1 cellular context compared by ENCODE assay signal in the genomic region with DNA sequence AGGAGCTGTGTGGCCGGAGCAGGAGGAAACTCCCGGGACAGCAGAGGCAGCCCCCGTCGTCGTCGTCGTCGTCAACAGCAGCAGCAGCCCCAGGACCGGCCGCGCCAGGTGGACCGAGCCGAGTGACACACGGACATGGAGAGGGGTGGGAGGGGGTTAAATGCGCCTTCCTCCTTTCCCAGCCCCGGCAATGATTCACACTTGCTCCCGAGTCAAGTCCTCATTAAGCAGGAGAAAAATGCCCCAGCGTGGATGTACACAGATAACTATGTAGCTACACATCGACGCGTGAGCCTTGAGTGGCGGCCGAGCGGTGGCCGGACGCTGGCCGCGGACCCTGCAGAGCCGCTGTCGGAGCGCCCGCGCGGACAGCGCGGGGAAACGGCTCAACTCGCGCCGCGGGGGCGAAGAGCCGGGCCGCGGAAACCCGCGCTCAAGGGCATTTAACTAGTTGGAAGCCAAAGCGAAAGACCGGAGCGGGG.
A peak's percentile ranks its signal among the peaks of the same experiment; 100 is the strongest.
TF ChIP-seq lines count a peak whose summit lies in the region.

No MANE protein-coding gene starts in this region.

TF ChIP-seq in HepG2, 621 proteins besides CTCF, POLR2A, EP300 and RAD21 (continued from another document and continues in another):
- TF ChIP-seq NR2F1 (CRISPR knock-in tag; IDR thresholded peaks at IDR 0.05) (no peak), ISL2 (CRISPR knock-in tag; IDR thresholded peaks at IDR 0.05) (no peak), ZFP90 (CRISPR knock-in tag; IDR thresholded peaks at IDR 0.05; ENCODE audit: borderline replicate concordance) (no peak), CBX2 (IDR thresholded peaks at IDR 0.05; ENCODE audit: low read depth, low read length) (no peak), CBX2 (CRISPR knock-in tag; IDR thresholded peaks at IDR 0.05; ENCODE audit: low read depth) (0 out of 2 replicates have a peak, but pooled peaks have one; percentile 41), ZSCAN9 (CRISPR knock-in tag; IDR thresholded peaks at IDR 0.05; ENCODE audit: borderline replicate concordance) (no peak), ZNF263 (CRISPR knock-in tag; IDR thresholded peaks at IDR 0.05) (no peak), MAFF (IDR thresholded peaks at IDR 0.05; ENCODE audit: low read depth, low read length) (no peak), ZNF468 (CRISPR knock-in tag; IDR thresholded peaks at IDR 0.05) (no peak), MED1 (CRISPR knock-in tag; IDR thresholded peaks at IDR 0.05) (no peak), STAT5B (CRISPR knock-in tag; IDR thresholded peaks at IDR 0.05) (no peak), ZNF737 (CRISPR knock-in tag; IDR thresholded peaks at IDR 0.05; ENCODE audit: borderline replicate concordance) (no peak), AGO2 (optimal IDR thresholded peaks at IDR 0.05; ENCODE audit: low read depth, low read length) (peak; percentile 63), TOE1 (CRISPR knock-in tag; IDR thresholded peaks at IDR 0.05) (no peak), ZNF230 (CRISPR knock-in tag; IDR thresholded peaks at IDR 0.05) (0 out of 2 replicates have a peak, but pooled peaks have one; percentile 28), PHF8 (CRISPR knock-in tag; IDR thresholded peaks at IDR 0.05) (no peak), ZNF3 (CRISPR knock-in tag; IDR thresholded peaks at IDR 0.05) (no peak), ZNF282 (IDR thresholded peaks at IDR 0.05; ENCODE audit: partially characterized antibody) (no peak), ZNF619 (CRISPR knock-in tag; IDR thresholded peaks at IDR 0.05) (no peak), REXO4 (CRISPR knock-in tag; IDR thresholded peaks at IDR 0.05; ENCODE audit: borderline replicate concordance) (no peak), ZC3H13 (CRISPR knock-in tag; IDR thresholded peaks at IDR 0.05) (peak; percentile 9; the same call in 1 of the 2 replicates), RFXAP (CRISPR knock-in tag; IDR thresholded peaks at IDR 0.05; ENCODE audit: borderline replicate concordance) (no peak), SAP130 (CRISPR knock-in tag; IDR thresholded peaks at IDR 0.05; ENCODE audit: low read depth) (peak; percentile 23; the same call in 1 of the 2 replicates), ZNF652 (CRISPR knock-in tag; IDR thresholded peaks at IDR 0.05; ENCODE audit: borderline replicate concordance, low read depth) (peak; percentile 75), ZNF501 (CRISPR knock-in tag; IDR thresholded peaks at IDR 0.05) (no peak), ZNF253 (CRISPR knock-in tag; IDR thresholded peaks at IDR 0.05; ENCODE audit: borderline replicate concordance) (no peak), KMT2A (CRISPR knock-in tag; IDR thresholded peaks at IDR 0.05) (peak; percentile 16; the same call in 1 of the 2 replicates), FOXA3 (CRISPR knock-in tag; IDR thresholded peaks at IDR 0.05) (0 out of 2 replicates have a peak, but pooled peaks have one; percentile 1), TCF7L2 (IDR thresholded peaks at IDR 0.05; ENCODE audit: low read depth, low read length) (no peak), TAF15 (IDR thresholded peaks at IDR 0.05; ENCODE audit: low read depth, low read length, poor library complexity, severe bottlenecking) (peak; percentile 2), ZNF563 (CRISPR knock-in tag; IDR thresholded peaks at IDR 0.05) (no peak; the same call in 1 of the 2 replicates), SUZ12 (IDR thresholded peaks at IDR 0.05; ENCODE audit: low read depth, low read length) (no peak), FOXP1 (IDR thresholded peaks at IDR 0.05) (no peak), FOXP1 (CRISPR knock-in tag; IDR thresholded peaks at IDR 0.05) (no peak), ZNF333 (CRISPR knock-in tag; IDR thresholded peaks at IDR 0.05; ENCODE audit: borderline replicate concordance) (0 out of 2 replicates have a peak, but pooled peaks have one; percentile 5), ZFP82 (CRISPR knock-in tag; IDR thresholded peaks at IDR 0.05; ENCODE audit: borderline replicate concordance) (peak; percentile 90; the same call in 1 of the 2 replicates), ZFP41 (CRISPR knock-in tag; IDR thresholded peaks at IDR 0.05; ENCODE audit: borderline replicate concordance) (no peak), ZFAT (CRISPR knock-in tag; conservative IDR thresholded peaks at IDR 0.05) (no peak), ZFX (CRISPR knock-in tag; IDR thresholded peaks at IDR 0.05; ENCODE audit: low read depth) (no peak), ZNF674 (CRISPR knock-in tag; IDR thresholded peaks at IDR 0.05; ENCODE audit: low read depth) (no peak), HOXA7 (CRISPR knock-in tag; IDR thresholded peaks at IDR 0.05) (no peak), HNRNPLL (IDR thresholded peaks at IDR 0.05; ENCODE audit: low read depth, low read length, poor library complexity, severe bottlenecking) (peak; percentile 79), PHF20 (CRISPR knock-in tag; IDR thresholded peaks at IDR 0.05) (no peak), FOXC1 (CRISPR knock-in tag; IDR thresholded peaks at IDR 0.05; ENCODE audit: borderline replicate concordance) (0 out of 2 replicates have a peak, but pooled peaks have one; percentile 11), ZNF678 (CRISPR knock-in tag; IDR thresholded peaks at IDR 0.05) (0 out of 2 replicates have a peak, but pooled peaks have one; percentile 35), ZNF543 (CRISPR knock-in tag; IDR thresholded peaks at IDR 0.05) (0 out of 2 replicates have a peak, but pooled peaks have one; percentile 47), ZNF816 (CRISPR knock-in tag; IDR thresholded peaks at IDR 0.05; ENCODE audit: borderline replicate concordance) (no peak), SIN3A (IDR thresholded peaks at IDR 0.05; ENCODE audit: borderline replicate concordance, low read depth, low read length) (0 out of 2 replicates have a peak, but pooled peaks have one; percentile 26), ZNF777 (CRISPR knock-in tag; IDR thresholded peaks at IDR 0.05) (peak; percentile 42; the same call in 1 of the 2 replicates), FIP1L1 (IDR thresholded peaks at IDR 0.05; ENCODE audit: borderline replicate concordance, insufficient read depth, low read depth, low read length) (no peak)
- TF ChIP-seq, protein P1, sequence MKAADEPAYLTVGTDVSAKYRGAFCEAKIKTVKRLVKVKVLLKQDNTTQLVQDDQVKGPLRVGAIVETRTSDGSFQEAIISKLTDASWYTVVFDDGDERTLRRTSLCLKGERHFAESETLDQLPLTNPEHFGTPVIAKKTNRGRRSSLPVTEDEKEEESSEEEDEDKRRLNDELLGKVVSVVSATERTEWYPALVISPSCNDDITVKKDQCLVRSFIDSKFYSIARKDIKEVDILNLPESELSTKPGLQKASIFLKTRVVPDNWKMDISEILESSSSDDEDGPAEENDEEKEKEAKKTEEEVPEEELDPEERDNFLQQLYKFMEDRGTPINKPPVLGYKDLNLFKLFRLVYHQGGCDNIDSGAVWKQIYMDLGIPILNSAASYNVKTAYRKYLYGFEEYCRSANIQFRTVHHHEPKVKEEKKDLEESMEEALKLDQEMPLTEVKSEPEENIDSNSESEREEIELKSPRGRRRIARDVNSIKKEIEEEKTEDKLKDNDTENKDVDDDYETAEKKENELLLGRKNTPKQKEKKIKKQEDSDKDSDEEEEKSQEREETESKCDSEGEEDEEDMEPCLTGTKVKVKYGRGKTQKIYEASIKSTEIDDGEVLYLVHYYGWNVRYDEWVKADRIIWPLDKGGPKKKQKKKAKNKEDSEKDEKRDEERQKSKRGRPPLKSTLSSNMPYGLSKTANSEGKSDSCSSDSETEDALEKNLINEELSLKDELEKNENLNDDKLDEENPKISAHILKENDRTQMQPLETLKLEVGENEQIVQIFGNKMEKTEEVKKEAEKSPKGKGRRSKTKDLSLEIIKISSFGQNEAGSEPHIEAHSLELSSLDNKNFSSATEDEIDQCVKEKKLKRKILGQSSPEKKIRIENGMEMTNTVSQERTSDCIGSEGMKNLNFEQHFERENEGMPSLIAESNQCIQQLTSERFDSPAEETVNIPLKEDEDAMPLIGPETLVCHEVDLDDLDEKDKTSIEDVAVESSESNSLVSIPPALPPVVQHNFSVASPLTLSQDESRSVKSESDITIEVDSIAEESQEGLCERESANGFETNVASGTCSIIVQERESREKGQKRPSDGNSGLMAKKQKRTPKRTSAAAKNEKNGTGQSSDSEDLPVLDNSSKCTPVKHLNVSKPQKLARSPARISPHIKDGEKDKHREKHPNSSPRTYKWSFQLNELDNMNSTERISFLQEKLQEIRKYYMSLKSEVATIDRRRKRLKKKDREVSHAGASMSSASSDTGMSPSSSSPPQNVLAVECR (CRISPR knock-in tag; IDR thresholded peaks at IDR 0.05; ENCODE audit: borderline replicate concordance), result no peak
- TF ChIP-seq, protein P2, sequence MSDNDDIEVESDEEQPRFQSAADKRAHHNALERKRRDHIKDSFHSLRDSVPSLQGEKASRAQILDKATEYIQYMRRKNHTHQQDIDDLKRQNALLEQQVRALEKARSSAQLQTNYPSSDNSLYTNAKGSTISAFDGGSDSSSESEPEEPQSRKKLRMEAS (IDR thresholded peaks at IDR 0.05), result 0 out of 2 replicates have a peak, but pooled peaks have one; percentile 27
- TF ChIP-seq, protein P3, sequence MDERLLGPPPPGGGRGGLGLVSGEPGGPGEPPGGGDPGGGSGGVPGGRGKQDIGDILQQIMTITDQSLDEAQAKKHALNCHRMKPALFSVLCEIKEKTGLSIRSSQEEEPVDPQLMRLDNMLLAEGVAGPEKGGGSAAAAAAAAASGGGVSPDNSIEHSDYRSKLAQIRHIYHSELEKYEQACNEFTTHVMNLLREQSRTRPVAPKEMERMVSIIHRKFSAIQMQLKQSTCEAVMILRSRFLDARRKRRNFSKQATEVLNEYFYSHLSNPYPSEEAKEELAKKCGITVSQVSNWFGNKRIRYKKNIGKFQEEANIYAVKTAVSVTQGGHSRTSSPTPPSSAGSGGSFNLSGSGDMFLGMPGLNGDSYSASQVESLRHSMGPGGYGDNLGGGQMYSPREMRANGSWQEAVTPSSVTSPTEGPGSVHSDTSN (CRISPR knock-in tag; IDR thresholded peaks at IDR 0.05), result no peak
- TF ChIP-seq, protein P4, sequence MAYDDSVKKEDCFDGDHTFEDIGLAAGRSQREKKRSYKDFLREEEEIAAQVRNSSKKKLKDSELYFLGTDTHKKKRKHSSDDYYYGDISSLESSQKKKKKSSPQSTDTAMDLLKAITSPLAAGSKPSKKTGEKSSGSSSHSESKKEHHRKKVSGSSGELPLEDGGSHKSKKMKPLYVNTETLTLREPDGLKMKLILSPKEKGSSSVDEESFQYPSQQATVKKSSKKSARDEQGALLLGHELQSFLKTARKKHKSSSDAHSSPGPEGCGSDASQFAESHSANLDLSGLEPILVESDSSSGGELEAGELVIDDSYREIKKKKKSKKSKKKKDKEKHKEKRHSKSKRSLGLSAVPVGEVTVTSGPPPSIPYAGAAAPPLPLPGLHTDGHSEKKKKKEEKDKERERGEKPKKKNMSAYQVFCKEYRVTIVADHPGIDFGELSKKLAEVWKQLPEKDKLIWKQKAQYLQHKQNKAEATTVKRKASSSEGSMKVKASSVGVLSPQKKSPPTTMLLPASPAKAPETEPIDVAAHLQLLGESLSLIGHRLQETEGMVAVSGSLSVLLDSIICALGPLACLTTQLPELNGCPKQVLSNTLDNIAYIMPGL (CRISPR knock-in tag; IDR thresholded peaks at IDR 0.05; ENCODE audit: borderline replicate concordance in 1 of 2, low read depth in 1 of 2), result peak in 1 of 2 experiments; percentile 60; a peak in 1 of 4 replicates
- TF ChIP-seq, protein P5, sequence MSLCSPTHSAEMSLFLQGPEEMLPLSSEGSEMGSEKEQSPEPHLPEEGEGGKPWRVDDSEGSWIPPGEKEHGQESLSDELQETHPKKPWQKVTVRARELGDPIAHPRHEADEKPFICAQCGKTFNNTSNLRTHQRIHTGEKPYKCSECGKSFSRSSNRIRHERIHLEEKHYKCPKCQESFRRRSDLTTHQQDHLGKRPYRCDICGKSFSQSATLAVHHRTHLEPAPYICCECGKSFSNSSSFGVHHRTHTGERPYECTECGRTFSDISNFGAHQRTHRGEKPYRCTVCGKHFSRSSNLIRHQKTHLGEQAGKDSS (CRISPR knock-in tag; IDR thresholded peaks at IDR 0.05; ENCODE audit: borderline replicate concordance, low read depth), result no peak
- TF ChIP-seq, protein P6, sequence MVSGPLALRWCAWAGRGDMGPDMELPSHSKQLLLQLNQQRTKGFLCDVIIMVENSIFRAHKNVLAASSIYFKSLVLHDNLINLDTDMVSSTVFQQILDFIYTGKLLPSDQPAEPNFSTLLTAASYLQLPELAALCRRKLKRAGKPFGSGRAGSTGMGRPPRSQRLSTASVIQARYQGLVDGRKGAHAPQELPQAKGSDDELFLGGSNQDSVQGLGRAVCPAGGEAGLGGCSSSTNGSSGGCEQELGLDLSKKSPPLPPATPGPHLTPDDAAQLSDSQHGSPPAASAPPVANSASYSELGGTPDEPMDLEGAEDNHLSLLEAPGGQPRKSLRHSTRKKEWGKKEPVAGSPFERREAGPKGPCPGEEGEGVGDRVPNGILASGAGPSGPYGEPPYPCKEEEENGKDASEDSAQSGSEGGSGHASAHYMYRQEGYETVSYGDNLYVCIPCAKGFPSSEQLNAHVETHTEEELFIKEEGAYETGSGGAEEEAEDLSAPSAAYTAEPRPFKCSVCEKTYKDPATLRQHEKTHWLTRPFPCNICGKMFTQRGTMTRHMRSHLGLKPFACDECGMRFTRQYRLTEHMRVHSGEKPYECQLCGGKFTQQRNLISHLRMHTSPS (CRISPR knock-in tag; IDR thresholded peaks at IDR 0.05; ENCODE audit: low read depth), result no peak
- TF ChIP-seq, protein P7, sequence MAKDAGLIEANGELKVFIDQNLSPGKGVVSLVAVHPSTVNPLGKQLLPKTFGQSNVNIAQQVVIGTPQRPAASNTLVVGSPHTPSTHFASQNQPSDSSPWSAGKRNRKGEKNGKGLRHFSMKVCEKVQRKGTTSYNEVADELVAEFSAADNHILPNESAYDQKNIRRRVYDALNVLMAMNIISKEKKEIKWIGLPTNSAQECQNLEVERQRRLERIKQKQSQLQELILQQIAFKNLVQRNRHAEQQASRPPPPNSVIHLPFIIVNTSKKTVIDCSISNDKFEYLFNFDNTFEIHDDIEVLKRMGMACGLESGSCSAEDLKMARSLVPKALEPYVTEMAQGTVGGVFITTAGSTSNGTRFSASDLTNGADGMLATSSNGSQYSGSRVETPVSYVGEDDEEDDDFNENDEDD (CRISPR knock-in tag; IDR thresholded peaks at IDR 0.05; ENCODE audit: borderline replicate concordance), result 0 out of 2 replicates have a peak, but pooled peaks have one; percentile 26
- TF ChIP-seq, protein P8, sequence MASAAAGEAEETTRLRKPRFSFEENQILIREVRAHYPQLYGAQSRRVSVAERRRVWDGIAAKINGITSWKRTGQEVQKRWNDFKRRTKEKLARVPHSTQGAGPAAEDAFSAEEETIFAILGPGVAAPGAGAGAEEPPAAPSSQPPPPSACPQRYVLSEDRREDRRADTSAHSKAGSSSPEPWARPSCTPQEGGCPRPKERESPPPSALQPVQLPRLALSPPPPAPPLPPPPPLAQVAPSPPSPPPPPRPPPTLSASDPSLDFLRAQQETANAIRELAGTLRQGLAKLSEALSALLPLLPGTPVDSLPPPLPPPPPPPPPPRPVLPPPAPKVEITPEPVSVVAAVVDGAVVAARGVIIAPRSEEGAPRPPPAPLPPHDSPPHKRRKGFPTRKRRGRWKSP (CRISPR knock-in tag; IDR thresholded peaks at IDR 0.05), result no peak
- TF ChIP-seq, protein P9, sequence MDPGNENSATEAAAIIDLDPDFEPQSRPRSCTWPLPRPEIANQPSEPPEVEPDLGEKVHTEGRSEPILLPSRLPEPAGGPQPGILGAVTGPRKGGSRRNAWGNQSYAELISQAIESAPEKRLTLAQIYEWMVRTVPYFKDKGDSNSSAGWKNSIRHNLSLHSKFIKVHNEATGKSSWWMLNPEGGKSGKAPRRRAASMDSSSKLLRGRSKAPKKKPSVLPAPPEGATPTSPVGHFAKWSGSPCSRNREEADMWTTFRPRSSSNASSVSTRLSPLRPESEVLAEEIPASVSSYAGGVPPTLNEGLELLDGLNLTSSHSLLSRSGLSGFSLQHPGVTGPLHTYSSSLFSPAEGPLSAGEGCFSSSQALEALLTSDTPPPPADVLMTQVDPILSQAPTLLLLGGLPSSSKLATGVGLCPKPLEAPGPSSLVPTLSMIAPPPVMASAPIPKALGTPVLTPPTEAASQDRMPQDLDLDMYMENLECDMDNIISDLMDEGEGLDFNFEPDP (CRISPR knock-in tag; conservative IDR thresholded peaks at IDR 0.05), result 0 out of 2 replicates have a peak, but pooled peaks have one; percentile 14
